Comparison of ENCODE assay signal across 1 cellular context in the genomic region with DNA sequence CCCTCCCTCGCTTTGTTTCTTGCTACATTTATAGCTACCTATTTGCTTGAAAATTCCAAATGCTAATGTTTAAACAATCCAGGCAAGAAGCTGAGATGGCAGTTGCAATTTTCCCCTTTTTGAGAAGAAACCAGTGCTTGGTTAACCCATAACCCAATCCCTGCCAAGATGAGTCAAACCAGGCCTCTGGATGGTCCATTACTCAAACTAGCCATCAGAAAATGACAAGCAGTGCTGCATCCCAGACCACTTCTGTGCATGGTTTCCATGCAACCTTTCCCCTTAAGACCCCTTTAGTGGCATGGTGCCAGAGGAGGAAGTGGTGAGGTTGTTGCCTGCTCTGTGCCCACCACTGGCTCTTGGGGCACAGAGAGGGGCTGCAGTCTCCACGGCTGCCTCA.
TF ChIP-seq lines count a peak whose summit lies in the region.

No MANE protein-coding gene starts in this region.

TF ChIP-seq in GM12878, 131 proteins besides CTCF, POLR2A, EP300 and RAD21:
- TF ChIP-seq IRF4 (IDR thresholded peaks at IDR 0.05; ENCODE audit: low read depth, low read length) (peak; percentile 75), BMI1 (IDR thresholded peaks at IDR 0.05; ENCODE audit: borderline replicate concordance) (no peak), BCL11A (IDR thresholded peaks at IDR 0.05; ENCODE audit: low read depth, low read length) (peak; percentile 79; the same call in 1 of the 2 replicates), RUNX3 (IDR thresholded peaks at IDR 0.05; ENCODE audit: low read length) (peak; percentile 83), NFIC (IDR thresholded peaks at IDR 0.05; ENCODE audit: low read depth, low read length) (peak; percentile 58), JUNB (IDR thresholded peaks at IDR 0.05) (peak; percentile 70)
